In the genomic region with DNA sequence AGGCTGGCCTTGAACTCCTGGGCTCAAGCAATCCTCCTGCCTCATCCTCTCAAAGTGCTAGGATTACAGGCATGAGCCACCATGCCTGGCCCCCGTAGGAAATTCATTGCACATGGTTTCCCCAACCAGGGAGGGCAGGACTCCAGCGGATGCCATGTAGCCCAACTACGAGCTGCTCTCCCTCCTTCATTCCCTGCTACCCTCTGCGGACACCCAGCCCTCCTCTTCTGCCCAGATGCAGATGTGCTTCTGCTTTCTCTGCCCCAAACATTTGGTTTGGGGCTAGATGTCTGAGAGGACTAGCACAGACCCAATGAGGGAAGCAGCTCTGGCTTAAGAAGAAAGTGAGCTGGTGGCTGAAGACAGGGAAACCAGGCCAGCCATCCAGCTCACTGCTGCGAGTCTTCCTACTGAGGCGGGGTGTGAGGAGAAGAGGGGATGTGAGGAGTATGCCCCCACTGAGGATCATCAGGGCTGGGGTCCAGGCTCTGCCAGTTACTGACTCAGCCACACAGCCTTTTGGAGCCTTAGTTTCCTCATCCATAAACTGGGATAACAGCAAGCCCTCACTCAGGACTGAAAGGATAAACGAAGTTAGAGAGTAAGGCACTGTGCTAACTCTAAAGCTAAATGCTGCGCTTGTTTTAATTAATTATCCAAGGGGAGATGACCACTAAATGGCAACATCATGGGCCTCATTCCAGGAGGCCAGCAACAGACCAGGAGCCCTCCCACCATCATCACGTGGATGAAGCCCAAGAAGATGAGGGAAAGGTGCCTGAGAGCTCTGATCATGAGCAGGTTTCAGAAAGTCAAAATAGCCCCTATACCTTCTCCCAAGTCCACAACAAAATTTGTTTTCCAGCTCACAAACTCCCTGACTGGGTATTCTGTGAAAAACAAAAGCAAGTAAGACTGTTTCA, we compare ENCODE assay signal across 10 cellular contexts. TPM values are rescaled to one million over a fixed set of nuclear protein-coding genes. Genes with fewer than 3 reads are reported as not detected.
DNase-seq lines count a peak whose midpoint lies in the region; ATAC-seq and TF ChIP-seq lines count a peak whose summit lies in the region.
"Had no signal": no experiment of that assay in that cellular context is flagged by ENCODE, and none has a peak within 500 bp of the region (broad histone marks: within the 10 kb centered on the region; RNA-seq: fewer than 3 reads in every experiment).

No MANE protein-coding gene starts in this region.

- WGBS in GM23248 (ENCODE audit: low coverage in 1 of 2, low lambda C conversion rate in 2 of 2, missing lambda C conversion rate in 2 of 2), 2 experiments: 26 to 29% methylated on average over 9 of the region's 9 CpGs
- 25% methylated on average over 9 of the region's 9 CpGs for WGBS in esophagus muscularis mucosa

- H3K27me3 ChIP-seq in GM23248 (replicated peaks; ENCODE audit: insufficient read depth) (no peaks in the 10 kb centered on the region), SJCRH30 (no peaks in the 10 kb centered on the region), esophagus muscularis mucosa (no peaks in the 10 kb centered on the region)
- H3K27me3 ChIP-seq: foreskin keratinocyte had no signal

- H4K20me1 ChIP-seq in GM23248 (ENCODE audit: insufficient read depth): peaks cover 62% of the 10 kb centered on the region

- DNase-seq in GM23248: peak; percentile 49
- peak; percentile 63 to 66 for DNase-seq in SJCRH30
- DNase-seq in esophagus muscularis mucosa (ENCODE audit: extremely low spot score): no peak
- no peak for DNase-seq in superior temporal gyrus (ENCODE audit: extremely low spot score)
- DNase-seq in DMS53 treated with DMSO at 0.1 percent for 48 hours (lab: John Stamatoyannopoulos, UW; ENCODE audit: unreplicated experiment): no peak
- DNase-seq: activated CD4-positive, alpha-beta T cell treated with anti-CD3 and anti-CD28 coated beads for 1 hour; foreskin keratinocyte; KG1 had no signal

- TF ChIP-seq CTCF in esophagus muscularis mucosa (IDR thresholded peaks at IDR 0.05): no peak

- no peak overlapping the region for H2AFZ ChIP-seq in GM23248

- H3K4me3 ChIP-seq in GM23248 (peak overlapping the region; percentile 56), SJCRH30 (no peak overlapping the region), esophagus muscularis mucosa (peak overlapping the region; percentile 25 to 47 (median 32)), skin epidermis (no peak overlapping the region)

- peaks cover 59% of the 10 kb centered on the region for H3F3A ChIP-seq in GM23248 (ENCODE audit: insufficient read depth)

- H3K27ac ChIP-seq in GM23248: peak overlapping the region; percentile 66
- H3K27ac ChIP-seq in SJCRH30: no peak overlapping the region
- H3K27ac ChIP-seq in esophagus muscularis mucosa (replicated peaks in 1 of 4): peak overlapping the region; percentile 67 to 100 (median 83)
- H3K27ac ChIP-seq in skin epidermis: peak overlapping the region in 18 of 21 experiments; percentile 15 to 82 (median 62)
- H3K27ac ChIP-seq: foreskin keratinocyte had no signal

- H3K4me1 ChIP-seq in GM23248 (ENCODE audit: insufficient read depth): peaks cover 89% of the 10 kb centered on the region
- H3K4me1 ChIP-seq in SJCRH30: peaks cover 27% of the 10 kb centered on the region
- H3K4me1 ChIP-seq in esophagus muscularis mucosa: peaks cover 99 to 100% (median 100%) of the 10 kb centered on the region in 4 donors

- H3K79me2 ChIP-seq in GM23248 (ENCODE audit: insufficient read depth): peaks cover 100% of the 10 kb centered on the region

- no peak for ATAC-seq in GM21515 (IDR thresholded peaks at IDR 0.05; ENCODE audit: unreplicated experiment)

- no peaks in the 10 kb centered on the region for H3K9me2 ChIP-seq in GM23248 (ENCODE audit: insufficient read depth)

- H3K4me2 ChIP-seq in GM23248 (ENCODE audit: unreplicated experiment): peak overlapping the region; percentile 78

- no peak for TF ChIP-seq EP300 in esophagus muscularis mucosa (IDR thresholded peaks at IDR 0.05)

- H3K9me3 ChIP-seq in GM23248 (ENCODE audit: low read depth) (no peaks in the 10 kb centered on the region), SJCRH30 (replicated peaks) (no peaks in the 10 kb centered on the region), esophagus muscularis mucosa (no peaks in the 10 kb centered on the region)

- H3K36me3 ChIP-seq in GM23248 (ENCODE audit: low read depth): no peaks in the 10 kb centered on the region
- peaks cover 8% of the 10 kb centered on the region for H3K36me3 ChIP-seq in SJCRH30
- H3K36me3 ChIP-seq in esophagus muscularis mucosa: peaks cover 0 to 8% (median under 1%) of the 10 kb centered on the region in 4 donors

- no peak for TF ChIP-seq POLR2A in esophagus muscularis mucosa (IDR thresholded peaks at IDR 0.05; ENCODE audit: low read depth)

- intact Hi-C loops in esophagus muscularis mucosa (cut with DNase I): loop anchor here (2.0 kb wide), 1 partner anchor 67 kb away; no protein-coding TSS in a partner anchor

- peak overlapping the region; percentile 51; the same call in 1 of the 2 replicates for H3K9ac ChIP-seq in GM23248

- in situ Hi-C loops in GM23248 (cut with MboI): no loop called here

RNA-seq across cellular contexts. Expression of gene CTDSP2, which starts 10.9 kb away (rescaled TPM):
- total RNA-seq in GM23248 (2014; rRNA removed; shearing (Covaris generic)): 97.3 and 109 TPM in 2 replicates
- 51.7 and 52.7 TPM in 2 replicates for polyA plus RNA-seq in GM23248 (2016; fragmentation: Nextera tagmentation; extraction: Ambion mirVana)
- 803 and 887 TPM in 2 replicates for total RNA-seq in SJCRH30 (2014; rRNA removed; shearing (Covaris generic))
- 100 to 1,000 TPM; 127 to 249 (median 196) TPM for total RNA-seq in esophagus muscularis mucosa

RNA-seq across cellular contexts. Expression of gene AVIL, which starts 17.1 kb away (rescaled TPM):
- total RNA-seq in GM23248 (2014; rRNA removed; shearing (Covaris generic)): 1.4 and 3.4 TPM in 2 replicates
- 1.9 and 2.4 TPM in 2 replicates for polyA plus RNA-seq in GM23248 (2016; fragmentation: Nextera tagmentation; extraction: Ambion mirVana)
- total RNA-seq in SJCRH30 (2014; rRNA removed; shearing (Covaris generic)): 107 and 111 TPM in 2 replicates
- total RNA-seq in esophagus muscularis mucosa: 1 to 10 TPM; 2.2 to 5.8 (median 2.8) TPM

RNA-seq across cellular contexts. Expression of gene TSFM, which starts 53.0 kb away (rescaled TPM):
- 13.0 and 37.9 TPM in 2 replicates for total RNA-seq in GM23248 (2014; rRNA removed; shearing (Covaris generic))
- 36.1 and 42.2 TPM in 2 replicates for polyA plus RNA-seq in GM23248 (2016; fragmentation: Nextera tagmentation; extraction: Ambion mirVana)
- 440 and 505 TPM in 2 replicates for total RNA-seq in SJCRH30 (2014; rRNA removed; shearing (Covaris generic))
- 10 to 100 TPM; 17.6 to 38.4 (median 29.2) TPM for total RNA-seq in esophagus muscularis mucosa

Comparison
In these comparisons a context has a peak if more than half of its experiments do, and no peak if none do; other contexts are left out.
1. DNase-seq: peak in GM23248 (single experiment) and SJCRH30 (2 of 2); none in esophagus muscularis mucosa (single experiment), superior temporal gyrus (single experiment) and DMS53 treated with DMSO at 0.1 percent for 48 hours (single experiment).
2. H3K4me3 ChIP-seq: peak in GM23248 (single experiment) and esophagus muscularis mucosa (4 of 4); none in SJCRH30 (single experiment) and skin epidermis (0 of 7).
3. RNA of gene AVIL, which starts 17.1 kb away (total RNA-seq): 107 to 111 TPM in SJCRH30; 1.4 to 3.4 TPM in GM23248 and 2.2 to 5.8 TPM in esophagus muscularis mucosa; every median in the first group is over 10 times any median in the second.
4. RNA of gene TSFM, which starts 53.0 kb away (total RNA-seq): 440 to 505 TPM in SJCRH30; 17.6 to 38.4 TPM in esophagus muscularis mucosa and 13.0 to 37.9 TPM in GM23248; every median in the first group is over 10 times any median in the second.